In the genomic region with DNA sequence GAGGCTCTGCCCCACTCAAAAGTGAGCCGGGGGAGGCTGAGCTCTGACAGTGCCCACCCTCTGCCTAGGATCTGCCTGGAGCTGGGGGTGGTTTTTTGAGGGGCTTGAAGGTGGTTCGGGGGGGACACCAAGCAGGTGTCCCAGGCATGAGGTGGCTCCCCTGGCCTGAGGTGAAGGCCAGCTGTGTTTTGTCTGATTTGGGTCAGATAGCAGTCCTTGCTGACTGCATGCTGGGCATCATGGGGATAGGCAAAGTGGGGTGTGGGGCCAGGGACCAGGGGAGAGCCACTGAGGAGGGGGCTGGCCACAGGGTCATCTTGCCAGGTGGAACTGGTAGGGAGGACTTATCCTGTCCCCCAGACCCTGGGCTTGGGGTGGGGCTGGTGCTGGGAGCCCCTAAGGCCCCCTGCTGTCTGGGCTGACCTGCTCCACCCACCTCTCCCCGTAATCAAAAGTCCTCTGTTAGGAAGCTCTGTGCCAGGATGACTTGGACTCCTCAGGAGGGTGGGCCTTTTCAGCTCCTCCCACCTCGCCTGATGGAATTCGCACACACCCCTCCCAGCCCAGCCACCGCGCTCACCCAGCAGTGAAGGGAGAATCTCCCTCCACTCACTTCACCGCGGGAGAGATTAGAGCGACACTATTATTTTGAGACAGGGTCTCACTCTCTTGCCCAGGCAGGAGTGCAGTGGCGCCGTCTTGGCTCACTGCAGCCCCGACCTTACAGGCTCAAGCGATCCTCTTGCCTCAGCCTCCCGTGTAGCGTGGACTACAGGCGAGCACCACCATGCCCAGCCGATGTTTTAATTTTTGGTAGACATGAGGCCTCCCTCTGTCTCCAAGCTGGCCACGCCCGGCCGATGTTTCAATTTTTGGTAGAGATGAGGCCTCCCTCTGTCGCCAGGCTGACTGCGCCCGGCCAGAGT, we compare ENCODE assay signal across 1 cellular context.
TF ChIP-seq lines count a peak whose summit lies in the region.

No MANE protein-coding gene starts in this region.

TF ChIP-seq in HepG2, 621 proteins besides CTCF, POLR2A, EP300 and RAD21 (continued from another document and continues in another):
- 0 out of 2 replicates have a peak, but pooled peaks have one; percentile 38 for TF ChIP-seq ZNF572 (CRISPR knock-in tag; IDR thresholded peaks at IDR 0.05)
- TF ChIP-seq, protein P1, sequence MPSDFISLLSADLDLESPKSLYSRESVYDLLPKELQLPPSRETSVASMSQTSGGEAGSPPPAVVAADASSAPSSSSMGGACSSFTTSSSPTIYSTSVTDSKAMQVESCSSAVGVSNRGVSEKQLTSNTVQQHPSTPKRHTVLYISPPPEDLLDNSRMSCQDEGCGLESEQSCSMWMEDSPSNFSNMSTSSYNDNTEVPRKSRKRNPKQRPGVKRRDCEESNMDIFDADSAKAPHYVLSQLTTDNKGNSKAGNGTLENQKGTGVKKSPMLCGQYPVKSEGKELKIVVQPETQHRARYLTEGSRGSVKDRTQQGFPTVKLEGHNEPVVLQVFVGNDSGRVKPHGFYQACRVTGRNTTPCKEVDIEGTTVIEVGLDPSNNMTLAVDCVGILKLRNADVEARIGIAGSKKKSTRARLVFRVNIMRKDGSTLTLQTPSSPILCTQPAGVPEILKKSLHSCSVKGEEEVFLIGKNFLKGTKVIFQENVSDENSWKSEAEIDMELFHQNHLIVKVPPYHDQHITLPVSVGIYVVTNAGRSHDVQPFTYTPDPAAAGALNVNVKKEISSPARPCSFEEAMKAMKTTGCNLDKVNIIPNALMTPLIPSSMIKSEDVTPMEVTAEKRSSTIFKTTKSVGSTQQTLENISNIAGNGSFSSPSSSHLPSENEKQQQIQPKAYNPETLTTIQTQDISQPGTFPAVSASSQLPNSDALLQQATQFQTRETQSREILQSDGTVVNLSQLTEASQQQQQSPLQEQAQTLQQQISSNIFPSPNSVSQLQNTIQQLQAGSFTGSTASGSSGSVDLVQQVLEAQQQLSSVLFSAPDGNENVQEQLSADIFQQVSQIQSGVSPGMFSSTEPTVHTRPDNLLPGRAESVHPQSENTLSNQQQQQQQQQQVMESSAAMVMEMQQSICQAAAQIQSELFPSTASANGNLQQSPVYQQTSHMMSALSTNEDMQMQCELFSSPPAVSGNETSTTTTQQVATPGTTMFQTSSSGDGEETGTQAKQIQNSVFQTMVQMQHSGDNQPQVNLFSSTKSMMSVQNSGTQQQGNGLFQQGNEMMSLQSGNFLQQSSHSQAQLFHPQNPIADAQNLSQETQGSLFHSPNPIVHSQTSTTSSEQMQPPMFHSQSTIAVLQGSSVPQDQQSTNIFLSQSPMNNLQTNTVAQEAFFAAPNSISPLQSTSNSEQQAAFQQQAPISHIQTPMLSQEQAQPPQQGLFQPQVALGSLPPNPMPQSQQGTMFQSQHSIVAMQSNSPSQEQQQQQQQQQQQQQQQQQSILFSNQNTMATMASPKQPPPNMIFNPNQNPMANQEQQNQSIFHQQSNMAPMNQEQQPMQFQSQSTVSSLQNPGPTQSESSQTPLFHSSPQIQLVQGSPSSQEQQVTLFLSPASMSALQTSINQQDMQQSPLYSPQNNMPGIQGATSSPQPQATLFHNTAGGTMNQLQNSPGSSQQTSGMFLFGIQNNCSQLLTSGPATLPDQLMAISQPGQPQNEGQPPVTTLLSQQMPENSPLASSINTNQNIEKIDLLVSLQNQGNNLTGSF (CRISPR knock-in tag; IDR thresholded peaks at IDR 0.05) = no peak
- TF ChIP-seq, protein P2, sequence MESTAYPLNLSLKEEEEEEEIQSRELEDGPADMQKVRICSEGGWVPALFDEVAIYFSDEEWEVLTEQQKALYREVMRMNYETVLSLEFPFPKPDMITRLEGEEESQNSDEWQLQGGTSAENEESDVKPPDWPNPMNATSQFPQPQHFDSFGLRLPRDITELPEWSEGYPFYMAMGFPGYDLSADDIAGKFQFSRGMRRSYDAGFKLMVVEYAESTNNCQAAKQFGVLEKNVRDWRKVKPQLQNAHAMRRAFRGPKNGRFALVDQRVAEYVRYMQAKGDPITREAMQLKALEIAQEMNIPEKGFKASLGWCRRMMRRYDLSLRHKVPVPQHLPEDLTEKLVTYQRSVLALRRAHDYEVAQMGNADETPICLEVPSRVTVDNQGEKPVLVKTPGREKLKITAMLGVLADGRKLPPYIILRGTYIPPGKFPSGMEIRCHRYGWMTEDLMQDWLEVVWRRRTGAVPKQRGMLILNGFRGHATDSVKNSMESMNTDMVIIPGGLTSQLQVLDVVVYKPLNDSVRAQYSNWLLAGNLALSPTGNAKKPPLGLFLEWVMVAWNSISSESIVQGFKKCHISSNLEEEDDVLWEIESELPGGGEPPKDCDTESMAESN (CRISPR knock-in tag; conservative IDR thresholded peaks at IDR 0.05) = no peak
- no peak for TF ChIP-seq HMGA1 (CRISPR knock-in tag; conservative IDR thresholded peaks at IDR 0.05)
- no peak for TF ChIP-seq ELF4 (CRISPR knock-in tag; IDR thresholded peaks at IDR 0.05; ENCODE audit: borderline replicate concordance)
- TF ChIP-seq ZNF33A (CRISPR knock-in tag; IDR thresholded peaks at IDR 0.05; ENCODE audit: borderline replicate concordance) = no peak
- no peak for TF ChIP-seq TBP (CRISPR knock-in tag; IDR thresholded peaks at IDR 0.05)
- TF ChIP-seq, protein P3, sequence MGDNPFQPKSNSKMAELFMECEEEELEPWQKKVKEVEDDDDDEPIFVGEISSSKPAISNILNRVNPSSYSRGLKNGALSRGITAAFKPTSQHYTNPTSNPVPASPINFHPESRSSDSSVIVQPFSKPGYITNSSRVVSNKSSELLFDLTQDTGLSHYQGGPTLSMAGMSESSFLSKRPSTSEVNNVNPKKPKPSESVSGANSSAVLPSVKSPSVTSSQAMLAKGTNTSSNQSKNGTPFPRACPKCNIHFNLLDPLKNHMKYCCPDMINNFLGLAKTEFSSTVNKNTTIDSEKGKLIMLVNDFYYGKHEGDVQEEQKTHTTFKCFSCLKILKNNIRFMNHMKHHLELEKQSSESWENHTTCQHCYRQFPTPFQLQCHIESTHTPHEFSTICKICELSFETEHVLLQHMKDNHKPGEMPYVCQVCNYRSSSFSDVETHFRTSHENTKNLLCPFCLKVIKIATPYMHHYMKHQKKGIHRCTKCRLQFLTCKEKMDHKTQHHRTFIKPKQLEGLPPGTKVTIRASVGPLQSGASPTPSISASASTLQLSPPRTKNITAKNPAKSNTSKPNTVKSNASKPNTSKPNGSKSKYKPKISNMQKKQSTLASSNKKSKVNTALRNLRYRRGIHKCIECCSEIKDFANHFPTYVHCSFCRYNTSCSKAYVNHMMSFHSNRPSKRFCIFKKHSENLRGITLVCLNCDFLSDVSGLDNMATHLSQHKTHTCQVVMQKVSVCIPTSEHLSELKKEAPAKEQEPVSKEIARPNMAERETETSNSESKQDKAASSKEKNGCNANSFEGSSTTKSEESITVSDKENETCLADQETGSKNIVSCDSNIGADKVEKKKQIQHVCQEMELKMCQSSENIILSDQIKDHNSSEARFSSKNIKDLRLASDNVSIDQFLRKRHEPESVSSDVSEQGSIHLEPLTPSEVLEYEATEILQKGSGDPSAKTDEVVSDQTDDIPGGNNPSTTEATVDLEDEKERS (CRISPR knock-in tag; IDR thresholded peaks at IDR 0.05) = peak; percentile 81; the same call in 1 of the 2 replicates
- TF ChIP-seq GZF1 (CRISPR knock-in tag; IDR thresholded peaks at IDR 0.05) = no peak
- TF ChIP-seq, protein P4, sequence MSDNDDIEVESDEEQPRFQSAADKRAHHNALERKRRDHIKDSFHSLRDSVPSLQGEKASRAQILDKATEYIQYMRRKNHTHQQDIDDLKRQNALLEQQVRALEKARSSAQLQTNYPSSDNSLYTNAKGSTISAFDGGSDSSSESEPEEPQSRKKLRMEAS (IDR thresholded peaks at IDR 0.05) = peak; percentile 54; the same call in 1 of the 2 replicates
- TF ChIP-seq, protein P5, sequence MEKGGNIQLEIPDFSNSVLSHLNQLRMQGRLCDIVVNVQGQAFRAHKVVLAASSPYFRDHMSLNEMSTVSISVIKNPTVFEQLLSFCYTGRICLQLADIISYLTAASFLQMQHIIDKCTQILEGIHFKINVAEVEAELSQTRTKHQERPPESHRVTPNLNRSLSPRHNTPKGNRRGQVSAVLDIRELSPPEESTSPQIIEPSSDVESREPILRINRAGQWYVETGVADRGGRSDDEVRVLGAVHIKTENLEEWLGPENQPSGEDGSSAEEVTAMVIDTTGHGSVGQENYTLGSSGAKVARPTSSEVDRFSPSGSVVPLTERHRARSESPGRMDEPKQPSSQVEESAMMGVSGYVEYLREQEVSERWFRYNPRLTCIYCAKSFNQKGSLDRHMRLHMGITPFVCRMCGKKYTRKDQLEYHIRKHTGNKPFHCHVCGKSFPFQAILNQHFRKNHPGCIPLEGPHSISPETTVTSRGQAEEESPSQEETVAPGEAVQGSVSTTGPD (CRISPR knock-in tag; IDR thresholded peaks at IDR 0.05) = no peak
- TF ChIP-seq PHF20 (CRISPR knock-in tag; IDR thresholded peaks at IDR 0.05) = no peak
- TF ChIP-seq AGO2 (optimal IDR thresholded peaks at IDR 0.05; ENCODE audit: low read depth, low read length) = no peak
- TF ChIP-seq POLR2G (IDR thresholded peaks at IDR 0.05; ENCODE audit: low read depth, low read length) = peak; percentile 71
- TF ChIP-seq, protein P6, sequence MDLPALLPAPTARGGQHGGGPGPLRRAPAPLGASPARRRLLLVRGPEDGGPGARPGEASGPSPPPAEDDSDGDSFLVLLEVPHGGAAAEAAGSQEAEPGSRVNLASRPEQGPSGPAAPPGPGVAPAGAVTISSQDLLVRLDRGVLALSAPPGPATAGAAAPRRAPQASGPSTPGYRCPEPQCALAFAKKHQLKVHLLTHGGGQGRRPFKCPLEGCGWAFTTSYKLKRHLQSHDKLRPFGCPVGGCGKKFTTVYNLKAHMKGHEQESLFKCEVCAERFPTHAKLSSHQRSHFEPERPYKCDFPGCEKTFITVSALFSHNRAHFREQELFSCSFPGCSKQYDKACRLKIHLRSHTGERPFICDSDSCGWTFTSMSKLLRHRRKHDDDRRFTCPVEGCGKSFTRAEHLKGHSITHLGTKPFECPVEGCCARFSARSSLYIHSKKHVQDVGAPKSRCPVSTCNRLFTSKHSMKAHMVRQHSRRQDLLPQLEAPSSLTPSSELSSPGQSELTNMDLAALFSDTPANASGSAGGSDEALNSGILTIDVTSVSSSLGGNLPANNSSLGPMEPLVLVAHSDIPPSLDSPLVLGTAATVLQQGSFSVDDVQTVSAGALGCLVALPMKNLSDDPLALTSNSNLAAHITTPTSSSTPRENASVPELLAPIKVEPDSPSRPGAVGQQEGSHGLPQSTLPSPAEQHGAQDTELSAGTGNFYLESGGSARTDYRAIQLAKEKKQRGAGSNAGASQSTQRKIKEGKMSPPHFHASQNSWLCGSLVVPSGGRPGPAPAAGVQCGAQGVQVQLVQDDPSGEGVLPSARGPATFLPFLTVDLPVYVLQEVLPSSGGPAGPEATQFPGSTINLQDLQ (CRISPR knock-in tag; IDR thresholded peaks at IDR 0.05) = 0 out of 2 replicates have a peak, but pooled peaks have one; percentile 11
- TF ChIP-seq MXI1 (IDR thresholded peaks at IDR 0.05; ENCODE audit: borderline replicate concordance, low read depth, low read length) = no peak
- TF ChIP-seq ZNF292 (CRISPR knock-in tag; IDR thresholded peaks at IDR 0.05; ENCODE audit: borderline replicate concordance, low read depth) = no peak
- peak; percentile 20 for TF ChIP-seq PTBP1 (IDR thresholded peaks at IDR 0.05; ENCODE audit: low read depth, low read length, poor library complexity, severe bottlenecking)
- no peak for TF ChIP-seq NR3C1 (CRISPR knock-in tag; IDR thresholded peaks at IDR 0.05)
- TF ChIP-seq, protein P7, sequence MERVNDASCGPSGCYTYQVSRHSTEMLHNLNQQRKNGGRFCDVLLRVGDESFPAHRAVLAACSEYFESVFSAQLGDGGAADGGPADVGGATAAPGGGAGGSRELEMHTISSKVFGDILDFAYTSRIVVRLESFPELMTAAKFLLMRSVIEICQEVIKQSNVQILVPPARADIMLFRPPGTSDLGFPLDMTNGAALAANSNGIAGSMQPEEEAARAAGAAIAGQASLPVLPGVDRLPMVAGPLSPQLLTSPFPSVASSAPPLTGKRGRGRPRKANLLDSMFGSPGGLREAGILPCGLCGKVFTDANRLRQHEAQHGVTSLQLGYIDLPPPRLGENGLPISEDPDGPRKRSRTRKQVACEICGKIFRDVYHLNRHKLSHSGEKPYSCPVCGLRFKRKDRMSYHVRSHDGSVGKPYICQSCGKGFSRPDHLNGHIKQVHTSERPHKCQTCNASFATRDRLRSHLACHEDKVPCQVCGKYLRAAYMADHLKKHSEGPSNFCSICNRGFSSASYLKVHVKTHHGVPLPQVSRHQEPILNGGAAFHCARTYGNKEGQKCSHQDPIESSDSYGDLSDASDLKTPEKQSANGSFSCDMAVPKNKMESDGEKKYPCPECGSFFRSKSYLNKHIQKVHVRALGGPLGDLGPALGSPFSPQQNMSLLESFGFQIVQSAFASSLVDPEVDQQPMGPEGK (CRISPR knock-in tag; IDR thresholded peaks at IDR 0.05) = peak; percentile 90
- TF ChIP-seq SIX4 (CRISPR knock-in tag; IDR thresholded peaks at IDR 0.05) = no peak
- no peak for TF ChIP-seq CHD2 (IDR thresholded peaks at IDR 0.05; ENCODE audit: low read depth, low read length)
- no peak for TF ChIP-seq ZNF83 (CRISPR knock-in tag; IDR thresholded peaks at IDR 0.05; ENCODE audit: borderline replicate concordance)
- peak; percentile 67; the same call in 1 of the 2 replicates for TF ChIP-seq ZNF34 (CRISPR knock-in tag; IDR thresholded peaks at IDR 0.05; ENCODE audit: borderline replicate concordance)
- no peak for TF ChIP-seq ZNF563 (CRISPR knock-in tag; IDR thresholded peaks at IDR 0.05)
- TF ChIP-seq ZNF564 (CRISPR knock-in tag; IDR thresholded peaks at IDR 0.05) = 0 out of 2 replicates have a peak, but pooled peaks have one; percentile 43
- TF ChIP-seq CBX2 (IDR thresholded peaks at IDR 0.05; ENCODE audit: low read depth, low read length) = no peak
- TF ChIP-seq CBX2 (CRISPR knock-in tag; IDR thresholded peaks at IDR 0.05; ENCODE audit: low read depth) = no peak
- TF ChIP-seq RELA (CRISPR knock-in tag; IDR thresholded peaks at IDR 0.05) = no peak
- TF ChIP-seq KDM6A (CRISPR knock-in tag; IDR thresholded peaks at IDR 0.05; ENCODE audit: low read depth) = no peak
- TF ChIP-seq, protein P8, sequence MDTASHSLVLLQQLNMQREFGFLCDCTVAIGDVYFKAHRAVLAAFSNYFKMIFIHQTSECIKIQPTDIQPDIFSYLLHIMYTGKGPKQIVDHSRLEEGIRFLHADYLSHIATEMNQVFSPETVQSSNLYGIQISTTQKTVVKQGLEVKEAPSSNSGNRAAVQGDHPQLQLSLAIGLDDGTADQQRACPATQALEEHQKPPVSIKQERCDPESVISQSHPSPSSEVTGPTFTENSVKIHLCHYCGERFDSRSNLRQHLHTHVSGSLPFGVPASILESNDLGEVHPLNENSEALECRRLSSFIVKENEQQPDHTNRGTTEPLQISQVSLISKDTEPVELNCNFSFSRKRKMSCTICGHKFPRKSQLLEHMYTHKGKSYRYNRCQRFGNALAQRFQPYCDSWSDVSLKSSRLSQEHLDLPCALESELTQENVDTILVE (CRISPR knock-in tag; IDR thresholded peaks at IDR 0.05) = no peak
- TF ChIP-seq ZBTB7A (CRISPR knock-in tag; IDR thresholded peaks at IDR 0.05) = no peak
- TF ChIP-seq NFKB2 (CRISPR knock-in tag; IDR thresholded peaks at IDR 0.05; ENCODE audit: borderline replicate concordance) = peak; percentile 50; the same call in 1 of the 2 replicates
- TF ChIP-seq ZNF180 (CRISPR knock-in tag; IDR thresholded peaks at IDR 0.05; ENCODE audit: borderline replicate concordance, low read depth) = no peak
- no peak; the same call in 1 of the 2 replicates for TF ChIP-seq KAT7 (CRISPR knock-in tag; IDR thresholded peaks at IDR 0.05; ENCODE audit: borderline replicate concordance)
- no peak; the same call in 1 of the 2 replicates for TF ChIP-seq EEA1 (CRISPR knock-in tag; IDR thresholded peaks at IDR 0.05; ENCODE audit: borderline replicate concordance)
- peak; percentile 18 for TF ChIP-seq PCBP2 (optimal IDR thresholded peaks at IDR 0.05; ENCODE audit: low read depth, low read length, poor library complexity, severe bottlenecking)
- no peak for TF ChIP-seq JDP2 (CRISPR knock-in tag; IDR thresholded peaks at IDR 0.05; ENCODE audit: borderline replicate concordance)
